8 cellular contexts compared by ENCODE assay signal in the genomic region with DNA sequence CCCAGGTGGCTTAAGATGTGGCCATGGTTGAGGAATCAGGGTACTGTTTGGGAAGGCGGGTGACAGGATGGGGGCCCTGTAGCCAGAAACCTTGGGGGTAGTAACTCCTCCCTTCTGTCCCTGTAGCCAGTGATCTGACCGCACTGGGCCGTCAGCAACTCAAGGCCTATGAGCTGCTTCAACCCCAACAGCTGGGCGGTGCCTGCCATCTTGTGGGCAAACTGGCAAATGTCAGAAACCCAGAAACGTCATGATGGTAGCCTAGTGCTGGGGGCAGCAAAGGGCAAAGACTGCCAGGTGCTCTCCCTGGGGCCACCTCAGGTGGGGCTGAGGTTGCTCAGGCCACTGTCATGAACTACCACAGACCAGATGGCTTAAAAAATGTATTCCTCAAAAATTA. TPM values are rescaled to one million over a fixed set of nuclear protein-coding genes. Genes with fewer than 3 reads are reported as not detected.
DNase-seq lines count a peak whose midpoint lies in the region; ATAC-seq lines count a peak whose summit lies in the region.

No MANE protein-coding gene starts in this region.

- no peak for ATAC-seq in GM19463 (IDR thresholded peaks at IDR 0.05; ENCODE audit: unreplicated experiment)

- intact Hi-C loops in head of caudate nucleus (cut with DNase I) = no loop called here

- peak; percentile 69 for DNase-seq in NCI-H82 (lab: John Stamatoyannopoulos, UW)
- DNase-seq in NCI-H82 treated with DMSO at 0.1 percent for 48 hours (lab: John Stamatoyannopoulos, UW; ENCODE audit: unreplicated experiment) = no peak
- DNase-seq in M059J (ENCODE audit: low read depth) = peak; percentile 40
- peak; percentile 43 for DNase-seq in activated T-cell treated with anti-CD3 and anti-CD28 coated beads, Interleukin-2, amount 50 U/mL, for 1 hour
- peak; percentile 65 to 91 (median 82) for DNase-seq in head of caudate nucleus
- DNase-seq in stimulated activated naive CD4-positive, alpha-beta T cell treated with Interleukin-2 at 50 U/mL for 16 hours (lab: John Stamatoyannopoulos, UW) = peak; percentile 16
- DNase-seq in COLO829 (ENCODE audit: low spot score) = no peak

RNA-seq across cellular contexts. Expression of a gene that starts 3.5 kb away (rescaled TPM):
- total RNA-seq in M059J (2014; rRNA removed; shearing (Covaris generic)) = 334 and 499 TPM in 2 replicates

RNA-seq across cellular contexts. Expression of a gene that starts 3.9 kb away (rescaled TPM):
- 75.5 and 76.5 TPM in 2 replicates for total RNA-seq in M059J (2014; rRNA removed; shearing (Covaris generic))

RNA-seq across cellular contexts. Expression of a gene that starts 19.7 kb away (rescaled TPM):
- total RNA-seq in M059J (2014; rRNA removed; shearing (Covaris generic)) = 0.98 and 1.1 TPM in 2 replicates

RNA-seq across cellular contexts. Expression of a gene that starts 25.4 kb away (rescaled TPM):
- 105 and 141 TPM in 2 replicates for total RNA-seq in M059J (2014; rRNA removed; shearing (Covaris generic))

Comparison
In these comparisons a context has a peak if more than half of its experiments do, and no peak if none do; other contexts are left out.
1. DNase-seq: peak in NCI-H82 (single experiment), M059J (single experiment), activated T-cell treated with anti-CD3 and anti-CD28 coated beads, Interleukin-2, amount 50 U/mL, for 1 hour (single experiment), head of caudate nucleus (42 of 42) and stimulated activated naive CD4-positive, alpha-beta T cell treated with Interleukin-2 at 50 U/mL for 16 hours (single experiment); none in NCI-H82 treated with DMSO at 0.1 percent for 48 hours (single experiment) and COLO829 (single experiment).